1 cellular context compared by ENCODE assay signal in the genomic region with DNA sequence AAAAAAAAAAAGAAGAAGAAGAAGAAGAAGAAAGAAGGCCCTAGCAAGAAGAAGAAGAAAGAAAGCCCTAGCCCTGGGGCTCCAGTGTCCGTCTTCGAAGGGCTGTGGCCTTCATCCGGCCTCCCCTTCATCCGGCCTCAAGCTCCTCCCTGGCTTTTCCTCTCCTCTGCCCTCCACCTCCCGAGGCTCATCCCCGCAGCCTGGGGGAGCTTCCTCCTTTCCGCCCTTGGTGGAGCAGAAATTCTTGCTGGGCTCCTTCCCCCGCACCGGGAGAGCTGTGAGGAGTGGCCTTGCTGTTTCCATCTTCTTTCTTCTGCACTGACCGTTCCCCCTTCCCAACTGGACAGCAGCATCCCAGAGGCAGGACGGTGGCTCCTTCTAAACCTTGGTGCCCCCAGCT.
A peak's percentile ranks its signal among the peaks of the same experiment; 100 is the strongest.
TF ChIP-seq lines count a peak whose summit lies in the region.

No MANE protein-coding gene starts in this region.

TF ChIP-seq in K562, 482 proteins besides CTCF, POLR2A, EP300 and RAD21:
- TF ChIP-seq RFX1 (IDR thresholded peaks at IDR 0.05) (no peak), HMG20B (CRISPR knock-in tag; IDR thresholded peaks at IDR 0.05) (no peak), BDP1 (IDR thresholded peaks at IDR 0.05; ENCODE audit: insufficient read depth, insufficient read length) (no peak), ZNF263 (CRISPR knock-in tag; IDR thresholded peaks at IDR 0.05; ENCODE audit: borderline replicate concordance) (0 out of 2 replicates have a peak, but pooled peaks have one; percentile 50), ZNF384 (IDR thresholded peaks at IDR 0.05; ENCODE audit: low read depth, low read length) (no peak)
